In genomic region chr6:166743415-166743814, GRCh38 we compare ENCODE assay signal across 25 cellular contexts.
A peak's percentile ranks its signal among the peaks of the same experiment; 100 is the strongest.
DNase-seq lines count a peak whose midpoint lies in the region; ATAC-seq and TF ChIP-seq lines count a peak whose summit lies in the region.
"Had no signal": no experiment of that assay in that cellular context is flagged by ENCODE, and none has a peak within 500 bp of the region (broad histone marks: within the 10 kb centered on the region; RNA-seq: fewer than 3 reads in every experiment).

No MANE protein-coding gene starts in this region.

- H3K4me3 Mint-ChIP-seq in chondrocyte (ENCODE audit: unreplicated experiment) (no peak overlapping the region), nephron (no peak overlapping the region)
- H3K4me3 Mint-ChIP-seq in T-helper 2 cell treated with Interferon-gamma antibody and Interleukin-4, amounts not matched to agents 5 μg/mL and 100 μg/mL, for 36 hours: no peak overlapping the region
- H3K4me3 Mint-ChIP-seq: activated CD4-positive, alpha-beta T cell treated with anti-CD3 and anti-CD28 coated beads for 36 hours; activated naive CD8-positive, alpha-beta T cell treated with anti-CD3 and anti-CD28 coated beads for 36 hours; CD8-positive, alpha-beta memory T cell had no signal

- H3K27ac Mint-ChIP-seq in chondrocyte (ENCODE audit: unreplicated experiment): peak overlapping the region; percentile 36
- peak overlapping the region; percentile 51 to 88 (median 51) for H3K27ac Mint-ChIP-seq in nephron
- no peak overlapping the region for H3K27ac Mint-ChIP-seq in T-helper 2 cell treated with Interferon-gamma antibody and Interleukin-4, amounts not matched to agents 5 μg/mL and 100 μg/mL, for 36 hours
- H3K27ac Mint-ChIP-seq: activated CD4-positive, alpha-beta T cell treated with anti-CD3 and anti-CD28 coated beads for 36 hours; activated naive CD8-positive, alpha-beta T cell treated with anti-CD3 and anti-CD28 coated beads for 36 hours; CD8-positive, alpha-beta memory T cell; progenitor cell of endocrine pancreas had no signal

- POLR2A ChIA-PET in RWPE1 (lab: Yijun Ruan, JAX; ENCODE audit: low non-redundant PET): no interaction called here

- H3K36me3 Mint-ChIP-seq in chondrocyte (ENCODE audit: low read depth): no peaks in the 10 kb centered on the region
- H3K36me3 Mint-ChIP-seq in nephron (ENCODE audit: low read depth): no peaks in the 10 kb centered on the region
- H3K36me3 Mint-ChIP-seq in T-helper 2 cell treated with Interferon-gamma antibody and Interleukin-4, amounts not matched to agents 5 μg/mL and 100 μg/mL, for 36 hours (ENCODE audit: low read depth): no peaks in the 10 kb centered on the region
- H3K36me3 Mint-ChIP-seq: activated naive CD8-positive, alpha-beta T cell treated with anti-CD3 and anti-CD28 coated beads for 36 hours; CD8-positive, alpha-beta memory T cell had no signal

- TF ChIP-seq CTCF in chondrocyte (IDR thresholded peaks at IDR 0.05): no peak
- TF ChIP-seq CTCF in nephron (IDR thresholded peaks at IDR 0.05; ENCODE audit: unreplicated experiment in 3 of 3): no peak
- TF ChIP-seq CTCF in RWPE1 (conservative IDR thresholded peaks at IDR 0.05; ENCODE audit: low read depth): no peak

- no peak overlapping the region for H3K27ac ChIP-seq in RWPE1
- H3K27ac ChIP-seq: ascending aorta, cardiac muscle cell, colonic mucosa, tibial nerve had no signal

- peak; percentile 80 for DNase-seq in DMS79 treated with DMSO at 0.1 percent for 48 hours (lab: John Stamatoyannopoulos, UW)
- DNase-seq in NCI-H187 (lab: John Stamatoyannopoulos, UW): peak; percentile 4 to 25
- no peak for DNase-seq in chondrocyte (ENCODE audit: low spot score)
- DNase-seq in EL: no peak
- no peak for DNase-seq in RWPE1 (ENCODE audit: low spot score)
- no peak for DNase-seq in T-helper 2 cell treated with Interferon-gamma antibody and Interleukin-4, amounts not matched to agents 5 μg/mL and 100 μg/mL, for 36 hours (ENCODE audit: low spot score)
- DNase-seq: activated CD4-positive, alpha-beta T cell treated with anti-CD3 and anti-CD28 coated beads for 36 hours; activated effector memory CD4-positive, alpha-beta T cell treated with anti-CD3 and anti-CD28 coated beads, Interleukin-2, amount 50 U/mL, for 16 hours; activated naive CD8-positive, alpha-beta T cell treated with anti-CD3 and anti-CD28 coated beads for 36 hours; activated T-cell treated with anti-CD3 and anti-CD28 coated beads, Interleukin-2, amount 50 U/mL, for 1 hour; CD8-positive, alpha-beta memory T cell; colonic mucosa; effector CD8-positive, alpha-beta T cell; NCI-H1436 treated with DMSO at 0.1 percent for 48 hours; NCI-H526 treated with DMSO at 0.1 percent for 48 hours; SIG-M5; stimulated activated CD4-positive, alpha-beta T cell treated with anti-CD3 and anti-CD28 coated beads, Interleukin-4, amount 100 ng/mL, for 4 hours had no signal

- peaks cover 43% of the 10 kb centered on the region for H3K4me1 Mint-ChIP-seq in chondrocyte (ENCODE audit: low read depth)
- H3K4me1 Mint-ChIP-seq in nephron: peaks cover 22% of the 10 kb centered on the region
- H3K4me1 Mint-ChIP-seq in T-helper 2 cell treated with Interferon-gamma antibody and Interleukin-4, amounts not matched to agents 5 μg/mL and 100 μg/mL, for 36 hours (ENCODE audit: low read depth): no peaks in the 10 kb centered on the region
- H3K4me1 Mint-ChIP-seq: activated CD4-positive, alpha-beta T cell treated with anti-CD3 and anti-CD28 coated beads for 36 hours; activated naive CD8-positive, alpha-beta T cell treated with anti-CD3 and anti-CD28 coated beads for 36 hours had no signal

- ATAC-seq in GM21515 (IDR thresholded peaks at IDR 0.05; ENCODE audit: unreplicated experiment): no peak
- ATAC-seq: activated CD4-positive, alpha-beta T cell treated with anti-CD3 and anti-CD28 coated beads for 36 hours; left lobe of liver; Panc1 had no signal

- no peaks in the 10 kb centered on the region for H3K9me3 Mint-ChIP-seq in chondrocyte (ENCODE audit: low read depth)
- no peaks in the 10 kb centered on the region for H3K9me3 Mint-ChIP-seq in nephron
- H3K9me3 Mint-ChIP-seq in T-helper 2 cell treated with Interferon-gamma antibody and Interleukin-4, amounts not matched to agents 5 μg/mL and 100 μg/mL, for 36 hours: no peaks in the 10 kb centered on the region
- H3K9me3 Mint-ChIP-seq: activated naive CD8-positive, alpha-beta T cell treated with anti-CD3 and anti-CD28 coated beads for 36 hours; CD8-positive, alpha-beta memory T cell had no signal

- no peaks in the 10 kb centered on the region for H3K27me3 Mint-ChIP-seq in chondrocyte (ENCODE audit: low read depth)
- H3K27me3 Mint-ChIP-seq in nephron (ENCODE audit: low read depth): peaks cover 31% of the 10 kb centered on the region
- H3K27me3 Mint-ChIP-seq in T-helper 2 cell treated with Interferon-gamma antibody and Interleukin-4, amounts not matched to agents 5 μg/mL and 100 μg/mL, for 36 hours (ENCODE audit: low read depth): no peaks in the 10 kb centered on the region
- H3K27me3 Mint-ChIP-seq: activated CD4-positive, alpha-beta T cell treated with anti-CD3 and anti-CD28 coated beads for 36 hours; activated naive CD8-positive, alpha-beta T cell treated with anti-CD3 and anti-CD28 coated beads for 36 hours had no signal

- CTCF ChIA-PET in RWPE1 (lab: Yijun Ruan, JAX): no interaction called here

Comparison
In these comparisons a context has a peak if more than half of its experiments do, and no peak if none do; other contexts are left out.
1. DNase-seq: peak in DMS79 treated with DMSO at 0.1 percent for 48 hours (single experiment) and NCI-H187 (2 of 2); none in chondrocyte (single experiment), EL (single experiment), RWPE1 (single experiment) and T-helper 2 cell treated with Interferon-gamma antibody and Interleukin-4, amounts not matched to agents 5 μg/mL and 100 μg/mL, for 36 hours (single experiment).